In genomic region chr17:14069251-14069981, GRCh38 we compare ENCODE assay signal across 8 cellular contexts. TPM values are rescaled to one million over a fixed set of nuclear protein-coding genes. Genes with fewer than 3 reads are reported as not detected.
A peak's percentile ranks its signal among the peaks of the same experiment; 100 is the strongest.
DNase-seq lines count a peak whose midpoint lies in the region; ATAC-seq and TF ChIP-seq lines count a peak whose summit lies in the region.

TSS of gene COX10 (plus strand) at chr17:14069504. CDS start at chr17:14069606, 102 bp downstream.

- peak; percentile 93 for DNase-seq in Calu3
- DNase-seq in HUDEP-2 (lab: John Stamatoyannopoulos, UW; ENCODE audit: unreplicated experiment in 76 of 76) = peak in 74 of 76 experiments; percentile 21 to 88 (median 79)
- peak; percentile 93 for DNase-seq in activated CD8-positive, alpha-beta memory T cell treated with anti-CD3 and anti-CD28 coated beads, Interleukin-2, amount 50 U/mL, for 48 hours
- DNase-seq in epidermal melanocyte (ENCODE audit: insufficient read length, low spot score) = peak; percentile 26
- DNase-seq in middle frontal gyrus (ENCODE audit: extremely low spot score, low spot score) = peak; percentile 80
- peak; percentile 78 to 84 for DNase-seq in stimulated activated CD8-positive, alpha-beta memory T cell treated with anti-CD3 and anti-CD28 coated beads, Interleukin-2, amount 100 ng/mL, for 48 hours (ENCODE audit: low read depth in 2 of 2)

- peak within 1 kb of the TSS; percentile 94 for H3K9ac ChIP-seq in OCI-LY1 (ENCODE audit: low read length)

- peak within 1 kb of the TSS; percentile 96 for H3K4me3 ChIP-seq in OCI-LY1 (ENCODE audit: low read depth, low read length, poor library complexity, severe bottlenecking)

- peaks cover 67% of the 10 kb centered on the region for H3K79me2 ChIP-seq in OCI-LY1 (ENCODE audit: insufficient read depth, low read length)

- no peaks in the 10 kb centered on the region for H4K20me1 ChIP-seq in OCI-LY1 (ENCODE audit: insufficient read depth, low read length)

- peak within 1 kb of the TSS; percentile 95 for H3K4me3 Mint-ChIP-seq in Calu3 (ENCODE audit: low read depth, unreplicated experiment)

- no peak within 1 kb of the TSS for H2AFZ ChIP-seq in OCI-LY1 (ENCODE audit: low read length)

- intact Hi-C loops in Calu3 (cut with micrococcal nuclease; ENCODE audit: unreplicated experiment) = no loop called here

- no peaks in the 10 kb centered on the region for H3K27me3 Mint-ChIP-seq in Calu3 (ENCODE audit: unreplicated experiment)

- peaks cover 22% of the 10 kb centered on the region for H3K36me3 Mint-ChIP-seq in Calu3 (ENCODE audit: insufficient read depth, unreplicated experiment)

- ATAC-seq in GM21390 (IDR thresholded peaks at IDR 0.05; ENCODE audit: unreplicated experiment) = peak; percentile 99

- H3K9me3 ChIP-seq in OCI-LY1 (ENCODE audit: low read length) = peaks cover 9% of the 10 kb centered on the region

- H3K9me3 Mint-ChIP-seq in Calu3 (ENCODE audit: low read depth, unreplicated experiment) = no peaks in the 10 kb centered on the region

- no peaks in the 10 kb centered on the region for H3F3A ChIP-seq in OCI-LY1 (ENCODE audit: insufficient read depth, low read length)

- H3K27me3 ChIP-seq in OCI-LY1 (ENCODE audit: insufficient read depth, low read length) = no peaks in the 10 kb centered on the region

- H3K4me1 ChIP-seq in OCI-LY1 (ENCODE audit: insufficient read depth, low read length, severe bottlenecking) = peaks cover 25% of the 10 kb centered on the region

- H3K36me3 ChIP-seq in OCI-LY1 (ENCODE audit: insufficient read depth, low read length) = peaks cover 36% of the 10 kb centered on the region

- CTCF ChIA-PET in Calu3 (lab: Charles Lee) = no interaction called here

- peak within 1 kb of the TSS; percentile 99 for H3K4me2 ChIP-seq in OCI-LY1 (ENCODE audit: low read length)

- no TSS peak for BruUV-seq in Calu3 (replicated peaks; lab: Mats Ljungman, UMichigan)

- H3K27ac ChIP-seq in OCI-LY1 (ENCODE audit: low read depth, low read length, poor library complexity, severe bottlenecking) = peak within 1 kb of the TSS; percentile 47

- no peaks in the 10 kb centered on the region for H3K9me2 ChIP-seq in OCI-LY1 (ENCODE audit: low read depth, low read length)

- TF ChIP-seq CTCF in Calu3 (IDR thresholded peaks at IDR 0.05; ENCODE audit: unreplicated experiment) (no peak), OCI-LY1 (IDR thresholded peaks at IDR 0.05; ENCODE audit: low read length) (no peak)

- peak within 1 kb of the TSS; percentile 94 for H3K27ac Mint-ChIP-seq in Calu3 (ENCODE audit: unreplicated experiment)

- peaks cover 27% of the 10 kb centered on the region for H3K4me1 Mint-ChIP-seq in Calu3 (ENCODE audit: low read depth, unreplicated experiment)

RNA-seq across cellular contexts. Expression of gene COX10, which starts in this region (rescaled TPM):
- total RNA-seq in Calu3 (2022) = 17.2 and 18.8 TPM in 2 replicates

Comparison
In these comparisons a context has a peak if more than half of its experiments do, and no peak if none do; other contexts are left out.
1. Peak in every context shown above with its lines: DNase-seq, ATAC-seq, H3K4me3 ChIP-seq and H3K27ac ChIP-seq.
2. DNase-seq: peak in every context shown above with its lines; median percentile 93 in Calu3; 93 in activated CD8-positive, alpha-beta memory T cell treated with anti-CD3 and anti-CD28 coated beads, Interleukin-2, amount 50 U/mL, for 48 hours; 81 in stimulated activated CD8-positive, alpha-beta memory T cell treated with anti-CD3 and anti-CD28 coated beads, Interleukin-2, amount 100 ng/mL, for 48 hours; 80 in middle frontal gyrus; 79 in HUDEP-2; 26 in epidermal melanocyte.